Comparison of ENCODE assay signal across 10 cellular contexts in the genomic region with DNA sequence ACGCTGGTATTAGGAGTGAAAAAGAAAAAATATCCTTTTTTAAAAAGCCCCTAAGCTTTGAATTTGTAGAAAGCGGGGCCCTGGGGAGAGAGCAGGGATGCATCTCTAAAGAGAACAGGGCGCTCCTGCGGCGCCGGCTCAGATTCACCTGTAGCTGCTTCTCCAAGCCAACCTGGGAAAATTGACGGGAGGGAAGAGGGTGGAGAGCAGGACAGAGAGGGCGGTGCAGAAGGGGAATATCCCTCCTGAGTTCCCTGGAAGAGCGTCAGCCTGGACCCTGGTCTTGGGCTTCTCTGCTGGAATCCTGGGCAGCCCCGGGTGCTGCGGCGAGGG. TPM values are rescaled to one million over a fixed set of nuclear protein-coding genes. Genes with fewer than 3 reads are reported as not detected.
DNase-seq lines count a peak whose midpoint lies in the region; ATAC-seq, FAIRE-seq and TF ChIP-seq lines count a peak whose summit lies in the region.
"Had no signal": no experiment of that assay in that cellular context is flagged by ENCODE, and none has a peak within 500 bp of the region (broad histone marks: within the 10 kb centered on the region; RNA-seq: fewer than 3 reads in every experiment).

No MANE protein-coding gene starts in this region.

- ATAC-seq in GM21367 (IDR thresholded peaks at IDR 0.05; ENCODE audit: unreplicated experiment) = no peak

- H2AFZ ChIP-seq in OCI-LY1 (ENCODE audit: low read length) (no peak overlapping the region), endothelial cell of umbilical vein (ENCODE audit: low read depth, low read length) (peak overlapping the region; percentile 66), trophoblast cell (ENCODE audit: insufficient read depth, low read length, poor library complexity) (peak overlapping the region; percentile 63)

- H3K27ac ChIP-seq in OCI-LY1 (ENCODE audit: low read depth, low read length, poor library complexity, severe bottlenecking) (peak overlapping the region; percentile 99), endothelial cell of umbilical vein (ENCODE audit: insufficient read depth, low read depth, low read length) (no peak overlapping the region), trophoblast cell (ENCODE audit: low read depth, low read length) (no peak overlapping the region)
- H3K27ac ChIP-seq: thyroid gland had no signal

- H3K9me3 ChIP-seq in OCI-LY1 (ENCODE audit: low read length) (no peaks in the 10 kb centered on the region), endothelial cell of umbilical vein (replicated peaks; ENCODE audit: control insufficient read depth, insufficient read depth, low read length) (no peaks in the 10 kb centered on the region), trophoblast cell (ENCODE audit: insufficient read depth, low read depth, low read length) (no peaks in the 10 kb centered on the region)
- H3K9me3 ChIP-seq: thyroid gland had no signal

- H3K9me2 ChIP-seq in OCI-LY1 (ENCODE audit: low read depth, low read length) = no peaks in the 10 kb centered on the region

- no peak overlapping the region for H3K18ac ChIP-seq in trophoblast cell (ENCODE audit: low read length)

- no peak overlapping the region for H2BK12ac ChIP-seq in trophoblast cell (ENCODE audit: low read length)

- H3K27me3 ChIP-seq in OCI-LY1 (ENCODE audit: insufficient read depth, low read length) (no peaks in the 10 kb centered on the region), endothelial cell of umbilical vein (ENCODE audit: control insufficient read depth in 2 of 2, insufficient read depth in 2 of 2, low read length in 2 of 2) (peaks cover 0 to 10% of the 10 kb centered on the region in 2 experiments), trophoblast cell (ENCODE audit: insufficient read depth, low read length) (peaks cover 7% of the 10 kb centered on the region)
- H3K27me3 ChIP-seq: thyroid gland had no signal

- H3K14ac ChIP-seq in trophoblast cell (ENCODE audit: low read length) = peak overlapping the region; percentile 19

- POLR2A ChIA-PET in endothelial cell of umbilical vein (lab: Charles Lee) = interaction anchor here (0.6 kb wide), 1 partner anchor 10 kb away, joined by 5 read pairs; no protein-coding TSS in a partner anchor

- WGBS in trophoblast cell (ENCODE audit: extremely low coverage, insufficient coverage, insufficient read length) = no CpG with 5 or more reads among the region's 12 CpGs

- H4K8ac ChIP-seq in trophoblast cell (ENCODE audit: low read depth, low read length) = peak overlapping the region; percentile 18

- no peak overlapping the region for H3K23ac ChIP-seq in trophoblast cell (ENCODE audit: low read length)

- no peak overlapping the region for H2BK120ac ChIP-seq in trophoblast cell (ENCODE audit: insufficient read depth, low read length, poor library complexity)

- no peak for DNase-seq in endothelial cell of umbilical vein (ENCODE audit: low read depth, low spot score)
- DNase-seq in trophoblast cell = no peak
- DNase-seq in NCI-H1436 treated with DMSO at 0.1 percent for 48 hours (lab: John Stamatoyannopoulos, UW) = no peak
- DNase-seq in NCI-H82 treated with DMSO at 0.1 percent for 48 hours (lab: John Stamatoyannopoulos, UW; ENCODE audit: unreplicated experiment) = no peak
- no peak for DNase-seq in NCI-H2081 (lab: John Stamatoyannopoulos, UW)
- DNase-seq: SHP77 treated with DMSO at 0.1 percent for 48 hours had no signal

- H3K4ac ChIP-seq in trophoblast cell (ENCODE audit: low read depth, low read length) = no peak overlapping the region

- H3K36me3 ChIP-seq in OCI-LY1 (ENCODE audit: insufficient read depth, low read length) (no peaks in the 10 kb centered on the region), endothelial cell of umbilical vein (ENCODE audit: control insufficient read depth in 2 of 2, extremely low read depth in 1 of 2, insufficient read depth in 2 of 2, low read length in 2 of 2) (no peaks in the 10 kb centered on the region), trophoblast cell (ENCODE audit: control insufficient read depth in 1 of 2, insufficient read depth in 2 of 2, low read length in 2 of 2) (no peaks in the 10 kb centered on the region)
- H3K36me3 ChIP-seq: thyroid gland had no signal

- H3K4me3 ChIP-seq in GM12875 (ENCODE audit: low read depth, low read length) (peak overlapping the region; percentile 63), OCI-LY1 (ENCODE audit: low read depth, low read length, poor library complexity, severe bottlenecking) (peak overlapping the region; percentile 74), endothelial cell of umbilical vein (replicated peaks in 1 of 3; ENCODE audit: insufficient read depth in 1 of 3, low read depth in 1 of 3, low read length in 3 of 3) (no peak overlapping the region), trophoblast cell (ENCODE audit: low read depth, low read length) (peak overlapping the region; percentile 70)

- CTCF ChIA-PET in endothelial cell of umbilical vein (lab: Charles Lee) = interaction anchor here (1.2 to 1.7 kb wide), 4 partner anchors 19 to 275 kb away, joined by 3 to 7 read pairs (median 4); no protein-coding TSS in a partner anchor

- no TSS peak for BruUV-seq in endothelial cell of umbilical vein (replicated peaks; lab: Mats Ljungman, UMichigan)

- H3F3A ChIP-seq in OCI-LY1 (ENCODE audit: insufficient read depth, low read length) = 0 out of 2 replicates have a peak, but pooled peaks cover 6% of the 10 kb centered on the region

- peak overlapping the region; percentile 84 for H3K4me2 ChIP-seq in OCI-LY1 (ENCODE audit: low read length)
- H3K4me2 ChIP-seq in endothelial cell of umbilical vein (ENCODE audit: insufficient read depth, low read length) = peak overlapping the region; percentile 31
- peak overlapping the region; percentile 89 for H3K4me2 ChIP-seq in trophoblast cell (ENCODE audit: low read length)

- no peak overlapping the region for H4K91ac ChIP-seq in trophoblast cell (ENCODE audit: low read depth, low read length)

- FAIRE-seq in endothelial cell of umbilical vein (lab: Jason Lieb, UNC) = no peak

- no peaks in the 10 kb centered on the region for H3K9me1 ChIP-seq in endothelial cell of umbilical vein (replicated peaks; ENCODE audit: control insufficient read depth, extremely low read depth, insufficient read depth, low read length)

- no peak overlapping the region for H2BK5ac ChIP-seq in trophoblast cell (ENCODE audit: low read depth, low read length, poor library complexity)

- H4K12ac ChIP-seq in trophoblast cell (ENCODE audit: low read depth, low read length) = no peak overlapping the region

- TF ChIP-seq POLR2A in endothelial cell of umbilical vein (IDR thresholded peaks at IDR 0.05; ENCODE audit: low read depth, low read length) = no peak

- intact Hi-C loops in endothelial cell of umbilical vein (cut with micrococcal nuclease) = no loop called here

- peaks cover 6% of the 10 kb centered on the region for H3K79me1 ChIP-seq in trophoblast cell (ENCODE audit: low read length)

- no peak overlapping the region for H2AK5ac ChIP-seq in trophoblast cell (ENCODE audit: low read length)

- H3K79me2 ChIP-seq in OCI-LY1 (ENCODE audit: insufficient read depth, low read length) = no peaks in the 10 kb centered on the region
- H3K79me2 ChIP-seq in endothelial cell of umbilical vein (ENCODE audit: control insufficient read depth, insufficient read depth, low read length) = no peaks in the 10 kb centered on the region
- H3K79me2 ChIP-seq in trophoblast cell (ENCODE audit: control insufficient read depth, insufficient read depth, low read length, poor library complexity) = no peaks in the 10 kb centered on the region

- H4K20me1 ChIP-seq in OCI-LY1 (ENCODE audit: insufficient read depth, low read length) (no peaks in the 10 kb centered on the region), endothelial cell of umbilical vein (replicated peaks; ENCODE audit: control insufficient read depth, extremely low read depth, insufficient read depth, low read length) (no peaks in the 10 kb centered on the region)

- dilution Hi-C loops in endothelial cell of umbilical vein (cut with MboI; ENCODE audit: extremely low pct_ligation_motif_present, low sequenced_read_pairs) = no loop called here

- H3K4me1 ChIP-seq in OCI-LY1 (ENCODE audit: insufficient read depth, low read length, severe bottlenecking) (peaks cover 72% of the 10 kb centered on the region), endothelial cell of umbilical vein (ENCODE audit: control insufficient read depth, extremely low read depth, insufficient read depth, low read length) (peaks cover 3% of the 10 kb centered on the region), trophoblast cell (ENCODE audit: control insufficient read depth in 1 of 2, insufficient read depth in 2 of 2, low read length in 2 of 2) (peaks cover 10 to 14% of the 10 kb centered on the region in 2 experiments)
- H3K4me1 ChIP-seq: thyroid gland had no signal

- H3K9ac ChIP-seq in OCI-LY1 (ENCODE audit: low read length) (peak overlapping the region; percentile 70), endothelial cell of umbilical vein (replicated peaks; ENCODE audit: extremely low read depth, insufficient read depth, low read length) (no peak overlapping the region), trophoblast cell (ENCODE audit: low read length) (no peak overlapping the region)

- no peak for TF ChIP-seq CTCF in GM12875 (IDR thresholded peaks at IDR 0.05; ENCODE audit: borderline replicate concordance, insufficient read depth, low read depth, low read length)
- no peak for TF ChIP-seq CTCF in OCI-LY1 (IDR thresholded peaks at IDR 0.05; ENCODE audit: low read length)
- TF ChIP-seq CTCF in endothelial cell of umbilical vein (IDR thresholded peaks at IDR 0.05; ENCODE audit: extremely low read depth in 1 of 2, insufficient read depth in 1 of 2, low read depth in 1 of 2, low read length in 2 of 2) = no peak

RNA-seq across cellular contexts. Expression of a gene that starts 0.8 kb away (rescaled TPM):
- not detected in 2 replicates for total RNA-seq in endothelial cell of umbilical vein
- polyA plus RNA-seq in endothelial cell of umbilical vein = not detected in 2 replicates
- not detected in 2 replicates for polyA plus RNA-seq in endothelial cell of umbilical vein (2011; cell fraction: cytosol; rRNA removed)
- polyA plus RNA-seq in endothelial cell of umbilical vein (2011; cell fraction: nucleus; rRNA removed) = not detected in 2 replicates
- polyA plus RNA-seq in endothelial cell of umbilical vein (2012) = not detected in 2 replicates
- polyA minus RNA-seq in endothelial cell of umbilical vein = not detected in 2 replicates
- not detected for polyA minus RNA-seq in endothelial cell of umbilical vein (2011; cell fraction: cytosol; rRNA and poly(A)+ RNA removed)
- polyA minus RNA-seq in endothelial cell of umbilical vein (2011; cell fraction: nucleus; rRNA and poly(A)+ RNA removed) = not detected in 2 replicates
- polyA plus RNA-seq in trophoblast cell (2013) = 0.65 and 0.77 TPM in 2 replicates
- total RNA-seq: thyroid gland had no signal

RNA-seq across cellular contexts. Expression of a gene that starts 33.8 kb away (rescaled TPM):
- total RNA-seq in endothelial cell of umbilical vein = 1,516 and 1,582 TPM in 2 replicates
- 1,285 and 1,305 TPM in 2 replicates for polyA plus RNA-seq in endothelial cell of umbilical vein
- polyA plus RNA-seq in endothelial cell of umbilical vein (2011; cell fraction: cytosol; rRNA removed) = 3,416 and 3,533 TPM in 2 replicates
- polyA plus RNA-seq in endothelial cell of umbilical vein (2011; cell fraction: nucleus; rRNA removed) = 642 and 902 TPM in 2 replicates
- polyA plus RNA-seq in endothelial cell of umbilical vein (2012) = 4,393 and 5,665 TPM in 2 replicates
- 147 and 161 TPM in 2 replicates for polyA minus RNA-seq in endothelial cell of umbilical vein
- 394 TPM for polyA minus RNA-seq in endothelial cell of umbilical vein (2011; cell fraction: cytosol; rRNA and poly(A)+ RNA removed)
- polyA minus RNA-seq in endothelial cell of umbilical vein (2011; cell fraction: nucleus; rRNA and poly(A)+ RNA removed) = 46.8 and 58.7 TPM in 2 replicates
- polyA plus RNA-seq in trophoblast cell (2013) = 4,540 and 4,605 TPM in 2 replicates

Comparison
In these comparisons a context has a peak if more than half of its experiments do, and no peak if none do; other contexts are left out.
1. H3K4me3 ChIP-seq: peak in GM12875 (single experiment), OCI-LY1 (single experiment) and trophoblast cell (single experiment); none in endothelial cell of umbilical vein (0 of 3).
2. H3K4me2 ChIP-seq: peak in every context shown above with its lines; median percentile 89 in trophoblast cell; 84 in OCI-LY1; 31 in endothelial cell of umbilical vein.